1 cellular context compared by ENCODE assay signal in genomic region chr19:13117772-13118423, GRCh38.
A peak's percentile ranks its signal among the peaks of the same experiment; 100 is the strongest.
TF ChIP-seq lines count a peak whose summit lies in the region.

TSS of gene NACC1 (plus strand) at chr19:13118264. CDS start at chr19:13135208, 16,944 bp downstream.

TF ChIP-seq in HepG2, 621 proteins besides CTCF, POLR2A, EP300 and RAD21 (continued from another document and continues in another):
- TF ChIP-seq ZNF597 (CRISPR knock-in tag; IDR thresholded peaks at IDR 0.05) (no peak), ZNF275 (CRISPR knock-in tag; IDR thresholded peaks at IDR 0.05; ENCODE audit: borderline replicate concordance) (no peak), HES4 (CRISPR knock-in tag; IDR thresholded peaks at IDR 0.05; ENCODE audit: borderline replicate concordance) (no peak), MED13 (CRISPR knock-in tag; IDR thresholded peaks at IDR 0.05) (no peak), AGO1 (IDR thresholded peaks at IDR 0.05; ENCODE audit: low read depth, low read length, poor library complexity, severe bottlenecking) (no peak), CENPX (CRISPR knock-in tag; IDR thresholded peaks at IDR 0.05) (no peak), TFDP2 (CRISPR knock-in tag; IDR thresholded peaks at IDR 0.05) (no peak), ZKSCAN1 (IDR thresholded peaks at IDR 0.05; ENCODE audit: low read length) (no peak), ZBTB39 (CRISPR knock-in tag; IDR thresholded peaks at IDR 0.05) (no peak), NFE2 (CRISPR knock-in tag; IDR thresholded peaks at IDR 0.05) (no peak), ZEB1 (IDR thresholded peaks at IDR 0.05; ENCODE audit: insufficient replicate concordance, low read depth) (no peak), ZMAT5 (CRISPR knock-in tag; IDR thresholded peaks at IDR 0.05; ENCODE audit: borderline replicate concordance, low read depth) (no peak), MTERF4 (CRISPR knock-in tag; IDR thresholded peaks at IDR 0.05) (no peak), ZNF430 (CRISPR knock-in tag; IDR thresholded peaks at IDR 0.05) (no peak), ATF7-NPFF (CRISPR knock-in tag; IDR thresholded peaks at IDR 0.05; ENCODE audit: low read depth) (no peak), ZNF282 (IDR thresholded peaks at IDR 0.05; ENCODE audit: partially characterized antibody) (no peak), PHF5A (CRISPR knock-in tag; IDR thresholded peaks at IDR 0.05; ENCODE audit: low read depth, unreplicated experiment) (no peak), KLF16 (CRISPR knock-in tag; IDR thresholded peaks at IDR 0.05) (peak in 1 of 2 experiments; percentile 47; a peak in 1 of 4 replicates), ZNF530 (CRISPR knock-in tag; IDR thresholded peaks at IDR 0.05; ENCODE audit: low read depth) (no peak), SMYD3 (CRISPR knock-in tag; IDR thresholded peaks at IDR 0.05) (no peak), ZNF607 (CRISPR knock-in tag; IDR thresholded peaks at IDR 0.05; ENCODE audit: borderline replicate concordance) (no peak), ZNF720 (CRISPR knock-in tag; IDR thresholded peaks at IDR 0.05) (no peak), STAT5B (CRISPR knock-in tag; IDR thresholded peaks at IDR 0.05) (no peak), ZFAT (CRISPR knock-in tag; conservative IDR thresholded peaks at IDR 0.05) (no peak), MZF1 (CRISPR knock-in tag; IDR thresholded peaks at IDR 0.05; ENCODE audit: borderline replicate concordance) (no peak), SMAD9 (CRISPR knock-in tag; IDR thresholded peaks at IDR 0.05) (no peak), ZNF335 (CRISPR knock-in tag; IDR thresholded peaks at IDR 0.05) (no peak), ZNF879 (CRISPR knock-in tag; IDR thresholded peaks at IDR 0.05) (no peak), NFYB (CRISPR knock-in tag; IDR thresholded peaks at IDR 0.05) (no peak; the same call in 1 of the 2 replicates), HOXA9 (CRISPR knock-in tag; IDR thresholded peaks at IDR 0.05; ENCODE audit: borderline replicate concordance) (no peak), SSRP1 (CRISPR knock-in tag; IDR thresholded peaks at IDR 0.05) (no peak), ZBTB42 (CRISPR knock-in tag; IDR thresholded peaks at IDR 0.05) (no peak), ZNF329 (CRISPR knock-in tag; IDR thresholded peaks at IDR 0.05; ENCODE audit: low read depth) (no peak), TARDBP (CRISPR knock-in tag; IDR thresholded peaks at IDR 0.05) (peak; percentile 55; the same call in 1 of the 2 replicates), DZIP1 (CRISPR knock-in tag; IDR thresholded peaks at IDR 0.05) (no peak), POLR2AphosphoS2 (IDR thresholded peaks at IDR 0.05; ENCODE audit: low read depth, low read length) (no peak), MYPOP (CRISPR knock-in tag; IDR thresholded peaks at IDR 0.05) (peak; percentile 39; the same call in 1 of the 2 replicates), PCBP2 (optimal IDR thresholded peaks at IDR 0.05; ENCODE audit: low read depth, low read length, poor library complexity, severe bottlenecking) (no peak), NCOA5 (CRISPR knock-in tag; IDR thresholded peaks at IDR 0.05) (no peak), ZNF83 (CRISPR knock-in tag; IDR thresholded peaks at IDR 0.05; ENCODE audit: borderline replicate concordance) (no peak), ZFY (CRISPR knock-in tag; IDR thresholded peaks at IDR 0.05) (peak; percentile 80), CBX5 (CRISPR knock-in tag; IDR thresholded peaks at IDR 0.05; ENCODE audit: borderline replicate concordance) (no peak), ZNF782 (CRISPR knock-in tag; IDR thresholded peaks at IDR 0.05; ENCODE audit: borderline replicate concordance) (no peak), GLI4 (CRISPR knock-in tag; IDR thresholded peaks at IDR 0.05; ENCODE audit: borderline replicate concordance) (no peak), FLYWCH1 (CRISPR knock-in tag; IDR thresholded peaks at IDR 0.05) (no peak), ZNF7 (CRISPR knock-in tag; IDR thresholded peaks at IDR 0.05) (no peak), ZNF382 (CRISPR knock-in tag; IDR thresholded peaks at IDR 0.05; ENCODE audit: borderline replicate concordance) (no peak), FOSL1 (CRISPR knock-in tag; IDR thresholded peaks at IDR 0.05; ENCODE audit: borderline replicate concordance) (no peak), TRAFD1 (CRISPR knock-in tag; IDR thresholded peaks at IDR 0.05; ENCODE audit: borderline replicate concordance) (no peak), CCAR2 (optimal IDR thresholded peaks at IDR 0.05; ENCODE audit: low read depth, low read length) (no peak), ZNF672 (CRISPR knock-in tag; IDR thresholded peaks at IDR 0.05) (no peak), MYC (CRISPR knock-in tag; IDR thresholded peaks at IDR 0.05; ENCODE audit: borderline replicate concordance) (peak; percentile 23; the same call in 1 of the 2 replicates), ADNP (CRISPR knock-in tag; IDR thresholded peaks at IDR 0.05) (peak; percentile 95), HIC2 (CRISPR knock-in tag; IDR thresholded peaks at IDR 0.05; ENCODE audit: low read depth) (no peak), ZNF552 (CRISPR knock-in tag; IDR thresholded peaks at IDR 0.05; ENCODE audit: borderline replicate concordance) (no peak), ARHGAP35 (CRISPR knock-in tag; IDR thresholded peaks at IDR 0.05; ENCODE audit: borderline replicate concordance) (no peak), UBTF (CRISPR knock-in tag; IDR thresholded peaks at IDR 0.05) (no peak; the same call in 1 of the 2 replicates)
